In the genomic region with DNA sequence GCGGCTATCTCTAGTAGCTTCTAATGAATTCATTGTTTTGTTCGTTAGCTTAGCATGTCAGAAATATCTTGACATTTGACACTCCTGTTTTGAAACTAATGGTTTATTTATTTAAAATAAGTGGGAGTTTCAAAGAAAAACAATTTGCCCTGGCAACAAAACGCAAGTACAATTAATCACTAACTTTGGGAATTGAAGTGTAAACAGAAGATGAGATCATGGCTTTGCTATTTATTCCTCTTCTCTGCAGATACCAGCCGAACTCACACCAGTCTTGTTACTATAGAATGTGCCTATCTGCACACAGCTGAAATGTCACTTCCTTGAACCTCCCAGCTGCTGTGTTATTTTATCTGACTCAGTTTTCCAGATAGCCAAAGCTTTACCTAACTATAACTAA, we compare ENCODE assay signal across 1 cellular context.
TF ChIP-seq lines count a peak whose summit lies in the region.

No MANE protein-coding gene starts in this region.

TF ChIP-seq in HepG2, 621 proteins besides CTCF, POLR2A, EP300 and RAD21 (continued from another document and continues in another):
- TF ChIP-seq, protein P1, sequence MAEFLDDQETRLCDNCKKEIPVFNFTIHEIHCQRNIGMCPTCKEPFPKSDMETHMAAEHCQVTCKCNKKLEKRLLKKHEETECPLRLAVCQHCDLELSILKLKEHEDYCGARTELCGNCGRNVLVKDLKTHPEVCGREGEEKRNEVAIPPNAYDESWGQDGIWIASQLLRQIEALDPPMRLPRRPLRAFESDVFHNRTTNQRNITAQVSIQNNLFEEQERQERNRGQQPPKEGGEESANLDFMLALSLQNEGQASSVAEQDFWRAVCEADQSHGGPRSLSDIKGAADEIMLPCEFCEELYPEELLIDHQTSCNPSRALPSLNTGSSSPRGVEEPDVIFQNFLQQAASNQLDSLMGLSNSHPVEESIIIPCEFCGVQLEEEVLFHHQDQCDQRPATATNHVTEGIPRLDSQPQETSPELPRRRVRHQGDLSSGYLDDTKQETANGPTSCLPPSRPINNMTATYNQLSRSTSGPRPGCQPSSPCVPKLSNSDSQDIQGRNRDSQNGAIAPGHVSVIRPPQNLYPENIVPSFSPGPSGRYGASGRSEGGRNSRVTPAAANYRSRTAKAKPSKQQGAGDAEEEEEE (CRISPR knock-in tag; IDR thresholded peaks at IDR 0.05; ENCODE audit: borderline replicate concordance): no peak
- TF ChIP-seq, protein P2, sequence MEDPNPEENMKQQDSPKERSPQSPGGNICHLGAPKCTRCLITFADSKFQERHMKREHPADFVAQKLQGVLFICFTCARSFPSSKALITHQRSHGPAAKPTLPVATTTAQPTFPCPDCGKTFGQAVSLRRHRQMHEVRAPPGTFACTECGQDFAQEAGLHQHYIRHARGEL (CRISPR knock-in tag; IDR thresholded peaks at IDR 0.05): no peak
- TF ChIP-seq HCFC1 (IDR thresholded peaks at IDR 0.05; ENCODE audit: low read depth, low read length): no peak
- no peak for TF ChIP-seq ZNF331 (CRISPR knock-in tag; IDR thresholded peaks at IDR 0.05)
- TF ChIP-seq, protein P3, sequence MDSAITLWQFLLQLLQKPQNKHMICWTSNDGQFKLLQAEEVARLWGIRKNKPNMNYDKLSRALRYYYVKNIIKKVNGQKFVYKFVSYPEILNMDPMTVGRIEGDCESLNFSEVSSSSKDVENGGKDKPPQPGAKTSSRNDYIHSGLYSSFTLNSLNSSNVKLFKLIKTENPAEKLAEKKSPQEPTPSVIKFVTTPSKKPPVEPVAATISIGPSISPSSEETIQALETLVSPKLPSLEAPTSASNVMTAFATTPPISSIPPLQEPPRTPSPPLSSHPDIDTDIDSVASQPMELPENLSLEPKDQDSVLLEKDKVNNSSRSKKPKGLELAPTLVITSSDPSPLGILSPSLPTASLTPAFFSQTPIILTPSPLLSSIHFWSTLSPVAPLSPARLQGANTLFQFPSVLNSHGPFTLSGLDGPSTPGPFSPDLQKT (CRISPR knock-in tag; IDR thresholded peaks at IDR 0.05; ENCODE audit: borderline replicate concordance): no peak
- TF ChIP-seq, protein P4, sequence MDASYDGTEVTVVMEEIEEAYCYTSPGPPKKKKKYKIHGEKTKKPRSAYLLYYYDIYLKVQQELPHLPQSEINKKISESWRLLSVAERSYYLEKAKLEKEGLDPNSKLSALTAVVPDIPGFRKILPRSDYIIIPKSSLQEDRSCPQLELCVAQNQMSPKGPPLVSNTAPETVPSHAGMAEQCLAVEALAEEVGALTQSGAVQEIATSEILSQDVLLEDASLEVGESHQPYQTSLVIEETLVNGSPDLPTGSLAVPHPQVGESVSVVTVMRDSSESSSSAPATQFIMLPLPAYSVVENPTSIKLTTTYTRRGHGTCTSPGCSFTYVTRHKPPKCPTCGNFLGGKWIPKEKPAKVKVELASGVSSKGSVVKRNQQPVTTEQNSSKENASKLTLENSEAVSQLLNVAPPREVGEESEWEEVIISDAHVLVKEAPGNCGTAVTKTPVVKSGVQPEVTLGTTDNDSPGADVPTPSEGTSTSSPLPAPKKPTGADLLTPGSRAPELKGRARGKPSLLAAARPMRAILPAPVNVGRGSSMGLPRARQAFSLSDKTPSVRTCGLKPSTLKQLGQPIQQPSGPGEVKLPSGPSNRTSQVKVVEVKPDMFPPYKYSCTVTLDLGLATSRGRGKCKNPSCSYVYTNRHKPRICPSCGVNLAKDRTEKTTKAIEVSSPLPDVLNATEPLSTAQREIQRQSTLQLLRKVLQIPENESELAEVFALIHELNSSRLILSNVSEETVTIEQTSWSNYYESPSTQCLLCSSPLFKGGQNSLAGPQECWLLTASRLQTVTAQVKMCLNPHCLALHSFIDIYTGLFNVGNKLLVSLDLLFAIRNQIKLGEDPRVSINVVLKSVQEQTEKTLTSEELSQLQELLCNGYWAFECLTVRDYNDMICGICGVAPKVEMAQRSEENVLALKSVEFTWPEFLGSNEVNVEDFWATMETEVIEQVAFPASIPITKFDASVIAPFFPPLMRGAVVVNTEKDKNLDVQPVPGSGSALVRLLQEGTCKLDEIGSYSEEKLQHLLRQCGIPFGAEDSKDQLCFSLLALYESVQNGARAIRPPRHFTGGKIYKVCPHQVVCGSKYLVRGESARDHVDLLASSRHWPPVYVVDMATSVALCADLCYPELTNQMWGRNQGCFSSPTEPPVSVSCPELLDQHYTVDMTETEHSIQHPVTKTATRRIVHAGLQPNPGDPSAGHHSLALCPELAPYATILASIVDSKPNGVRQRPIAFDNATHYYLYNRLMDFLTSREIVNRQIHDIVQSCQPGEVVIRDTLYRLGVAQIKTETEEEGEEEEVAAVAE (CRISPR knock-in tag; IDR thresholded peaks at IDR 0.05; ENCODE audit: borderline replicate concordance): no peak
- no peak for TF ChIP-seq ZNF678 (CRISPR knock-in tag; IDR thresholded peaks at IDR 0.05)
- TF ChIP-seq, protein P5, sequence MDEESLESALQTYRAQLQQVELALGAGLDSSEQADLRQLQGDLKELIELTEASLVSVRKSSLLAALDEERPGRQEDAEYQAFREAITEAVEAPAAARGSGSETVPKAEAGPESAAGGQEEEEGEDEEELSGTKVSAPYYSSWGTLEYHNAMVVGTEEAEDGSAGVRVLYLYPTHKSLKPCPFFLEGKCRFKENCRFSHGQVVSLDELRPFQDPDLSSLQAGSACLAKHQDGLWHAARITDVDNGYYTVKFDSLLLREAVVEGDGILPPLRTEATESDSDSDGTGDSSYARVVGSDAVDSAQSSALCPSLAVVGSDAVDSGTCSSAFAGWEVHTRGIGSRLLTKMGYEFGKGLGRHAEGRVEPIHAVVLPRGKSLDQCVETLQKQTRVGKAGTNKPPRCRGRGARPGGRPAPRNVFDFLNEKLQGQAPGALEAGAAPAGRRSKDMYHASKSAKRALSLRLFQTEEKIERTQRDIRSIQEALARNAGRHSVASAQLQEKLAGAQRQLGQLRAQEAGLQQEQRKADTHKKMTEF (CRISPR knock-in tag; IDR thresholded peaks at IDR 0.05): peak; percentile 56
- no peak for TF ChIP-seq ZFP62 (CRISPR knock-in tag; IDR thresholded peaks at IDR 0.05)
- no peak for TF ChIP-seq NAIF1 (CRISPR knock-in tag; IDR thresholded peaks at IDR 0.05; ENCODE audit: borderline replicate concordance)
- TF ChIP-seq GPN1 (CRISPR knock-in tag; IDR thresholded peaks at IDR 0.05; ENCODE audit: borderline replicate concordance): no peak
- TF ChIP-seq RXRB (CRISPR knock-in tag; IDR thresholded peaks at IDR 0.05; ENCODE audit: borderline replicate concordance): peak; percentile 72
- TF ChIP-seq MXD4 (CRISPR knock-in tag; IDR thresholded peaks at IDR 0.05): no peak
- TF ChIP-seq U2AF1 (optimal IDR thresholded peaks at IDR 0.05; ENCODE audit: low read depth, low read length): no peak
- TF ChIP-seq ZNF850 (CRISPR knock-in tag; conservative IDR thresholded peaks at IDR 0.05): no peak
- TF ChIP-seq ELF1 (CRISPR knock-in tag; IDR thresholded peaks at IDR 0.05): no peak
- TF ChIP-seq NKX3-1 (CRISPR knock-in tag; IDR thresholded peaks at IDR 0.05): no peak
- TF ChIP-seq GTF2F1 (IDR thresholded peaks at IDR 0.05; ENCODE audit: low read length): no peak
- no peak for TF ChIP-seq GABPA (IDR thresholded peaks at IDR 0.05; ENCODE audit: low read depth, low read length)
- no peak for TF ChIP-seq GABPA (CRISPR knock-in tag; IDR thresholded peaks at IDR 0.05; ENCODE audit: low read depth)
- TF ChIP-seq, protein P6, sequence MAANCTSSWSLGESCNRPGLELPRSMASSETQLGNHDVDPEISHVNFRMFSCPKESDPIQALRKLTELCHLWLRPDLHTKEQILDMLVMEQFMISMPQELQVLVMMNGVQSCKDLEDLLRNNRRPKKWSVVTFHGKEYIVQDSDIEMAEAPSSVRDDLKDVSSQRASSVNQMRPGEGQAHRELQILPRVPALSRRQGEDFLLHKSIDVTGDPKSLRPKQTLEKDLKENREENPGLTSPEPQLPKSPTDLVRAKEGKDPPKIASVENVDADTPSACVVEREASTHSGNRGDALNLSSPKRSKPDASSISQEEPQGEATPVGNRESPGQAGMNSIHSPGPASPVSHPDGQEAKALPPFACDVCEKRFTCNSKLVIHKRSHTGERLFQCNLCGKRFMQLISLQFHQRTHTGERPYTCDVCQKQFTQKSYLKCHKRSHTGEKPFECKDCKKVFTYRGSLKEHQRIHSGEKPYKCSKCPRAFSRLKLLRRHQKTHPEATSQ (CRISPR knock-in tag; IDR thresholded peaks at IDR 0.05; ENCODE audit: borderline replicate concordance): no peak
- TF ChIP-seq ARNT2 (CRISPR knock-in tag; IDR thresholded peaks at IDR 0.05; ENCODE audit: low read depth): no peak
- TF ChIP-seq, protein P7, sequence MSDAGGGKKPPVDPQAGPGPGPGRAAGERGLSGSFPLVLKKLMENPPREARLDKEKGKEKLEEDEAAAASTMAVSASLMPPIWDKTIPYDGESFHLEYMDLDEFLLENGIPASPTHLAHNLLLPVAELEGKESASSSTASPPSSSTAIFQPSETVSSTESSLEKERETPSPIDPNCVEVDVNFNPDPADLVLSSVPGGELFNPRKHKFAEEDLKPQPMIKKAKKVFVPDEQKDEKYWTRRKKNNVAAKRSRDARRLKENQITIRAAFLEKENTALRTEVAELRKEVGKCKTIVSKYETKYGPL (CRISPR knock-in tag; IDR thresholded peaks at IDR 0.05): no peak
- TF ChIP-seq ZNF614 (CRISPR knock-in tag; IDR thresholded peaks at IDR 0.05; ENCODE audit: borderline replicate concordance): no peak
- TF ChIP-seq, protein P8, sequence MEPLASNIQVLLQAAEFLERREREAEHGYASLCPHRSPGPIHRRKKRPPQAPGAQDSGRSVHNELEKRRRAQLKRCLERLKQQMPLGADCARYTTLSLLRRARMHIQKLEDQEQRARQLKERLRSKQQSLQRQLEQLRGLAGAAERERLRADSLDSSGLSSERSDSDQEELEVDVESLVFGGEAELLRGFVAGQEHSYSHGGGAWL (CRISPR knock-in tag; IDR thresholded peaks at IDR 0.05): no peak
- peak; percentile 27; the same call in 1 of the 2 replicates for TF ChIP-seq THAP11 (CRISPR knock-in tag; IDR thresholded peaks at IDR 0.05)
- no peak for TF ChIP-seq ZNF143 (CRISPR knock-in tag; IDR thresholded peaks at IDR 0.05)
- TF ChIP-seq GATAD1 (CRISPR knock-in tag; IDR thresholded peaks at IDR 0.05): no peak
- TF ChIP-seq SMAD1 (CRISPR knock-in tag; IDR thresholded peaks at IDR 0.05; ENCODE audit: borderline replicate concordance, low read depth): no peak
- no peak for TF ChIP-seq DPF2 (CRISPR knock-in tag; IDR thresholded peaks at IDR 0.05; ENCODE audit: borderline replicate concordance, low read depth)
- TF ChIP-seq ADNP (CRISPR knock-in tag; IDR thresholded peaks at IDR 0.05): no peak
- no peak for TF ChIP-seq GZF1 (CRISPR knock-in tag; IDR thresholded peaks at IDR 0.05)
- TF ChIP-seq, protein P9, sequence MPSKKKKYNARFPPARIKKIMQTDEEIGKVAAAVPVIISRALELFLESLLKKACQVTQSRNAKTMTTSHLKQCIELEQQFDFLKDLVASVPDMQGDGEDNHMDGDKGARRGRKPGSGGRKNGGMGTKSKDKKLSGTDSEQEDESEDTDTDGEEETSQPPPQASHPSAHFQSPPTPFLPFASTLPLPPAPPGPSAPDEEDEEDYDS (CRISPR knock-in tag; IDR thresholded peaks at IDR 0.05): peak; percentile 37; the same call in 1 of the 2 replicates
- TF ChIP-seq ZBTB8A (CRISPR knock-in tag; IDR thresholded peaks at IDR 0.05; ENCODE audit: borderline replicate concordance, low read depth): no peak
- TF ChIP-seq, protein P10, sequence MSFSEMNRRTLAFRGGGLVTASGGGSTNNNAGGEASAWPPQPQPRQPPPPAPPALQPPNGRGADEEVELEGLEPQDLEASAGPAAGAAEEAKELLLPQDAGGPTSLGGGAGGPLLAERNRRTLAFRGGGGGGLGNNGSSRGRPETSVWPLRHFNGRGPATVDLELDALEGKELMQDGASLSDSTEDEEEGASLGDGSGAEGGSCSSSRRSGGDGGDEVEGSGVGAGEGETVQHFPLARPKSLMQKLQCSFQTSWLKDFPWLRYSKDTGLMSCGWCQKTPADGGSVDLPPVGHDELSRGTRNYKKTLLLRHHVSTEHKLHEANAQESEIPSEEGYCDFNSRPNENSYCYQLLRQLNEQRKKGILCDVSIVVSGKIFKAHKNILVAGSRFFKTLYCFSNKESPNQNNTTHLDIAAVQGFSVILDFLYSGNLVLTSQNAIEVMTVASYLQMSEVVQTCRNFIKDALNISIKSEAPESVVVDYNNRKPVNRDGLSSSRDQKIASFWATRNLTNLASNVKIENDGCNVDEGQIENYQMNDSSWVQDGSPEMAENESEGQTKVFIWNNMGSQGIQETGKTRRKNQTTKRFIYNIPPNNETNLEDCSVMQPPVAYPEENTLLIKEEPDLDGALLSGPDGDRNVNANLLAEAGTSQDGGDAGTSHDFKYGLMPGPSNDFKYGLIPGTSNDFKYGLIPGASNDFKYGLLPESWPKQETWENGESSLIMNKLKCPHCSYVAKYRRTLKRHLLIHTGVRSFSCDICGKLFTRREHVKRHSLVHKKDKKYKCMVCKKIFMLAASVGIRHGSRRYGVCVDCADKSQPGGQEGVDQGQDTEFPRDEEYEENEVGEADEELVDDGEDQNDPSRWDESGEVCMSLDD (CRISPR knock-in tag; IDR thresholded peaks at IDR 0.05; ENCODE audit: borderline replicate concordance): no peak
- TF ChIP-seq, protein P11, sequence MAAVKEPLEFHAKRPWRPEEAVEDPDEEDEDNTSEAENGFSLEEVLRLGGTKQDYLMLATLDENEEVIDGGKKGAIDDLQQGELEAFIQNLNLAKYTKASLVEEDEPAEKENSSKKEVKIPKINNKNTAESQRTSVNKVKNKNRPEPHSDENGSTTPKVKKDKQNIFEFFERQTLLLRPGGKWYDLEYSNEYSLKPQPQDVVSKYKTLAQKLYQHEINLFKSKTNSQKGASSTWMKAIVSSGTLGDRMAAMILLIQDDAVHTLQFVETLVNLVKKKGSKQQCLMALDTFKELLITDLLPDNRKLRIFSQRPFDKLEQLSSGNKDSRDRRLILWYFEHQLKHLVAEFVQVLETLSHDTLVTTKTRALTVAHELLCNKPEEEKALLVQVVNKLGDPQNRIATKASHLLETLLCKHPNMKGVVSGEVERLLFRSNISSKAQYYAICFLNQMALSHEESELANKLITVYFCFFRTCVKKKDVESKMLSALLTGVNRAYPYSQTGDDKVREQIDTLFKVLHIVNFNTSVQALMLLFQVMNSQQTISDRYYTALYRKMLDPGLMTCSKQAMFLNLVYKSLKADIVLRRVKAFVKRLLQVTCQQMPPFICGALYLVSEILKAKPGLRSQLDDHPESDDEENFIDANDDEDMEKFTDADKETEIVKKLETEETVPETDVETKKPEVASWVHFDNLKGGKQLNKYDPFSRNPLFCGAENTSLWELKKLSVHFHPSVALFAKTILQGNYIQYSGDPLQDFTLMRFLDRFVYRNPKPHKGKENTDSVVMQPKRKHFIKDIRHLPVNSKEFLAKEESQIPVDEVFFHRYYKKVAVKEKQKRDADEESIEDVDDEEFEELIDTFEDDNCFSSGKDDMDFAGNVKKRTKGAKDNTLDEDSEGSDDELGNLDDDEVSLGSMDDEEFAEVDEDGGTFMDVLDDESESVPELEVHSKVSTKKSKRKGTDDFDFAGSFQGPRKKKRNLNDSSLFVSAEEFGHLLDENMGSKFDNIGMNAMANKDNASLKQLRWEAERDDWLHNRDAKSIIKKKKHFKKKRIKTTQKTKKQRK (IDR thresholded peaks at IDR 0.05; ENCODE audit: low read length): no peak
- TF ChIP-seq, protein P12, sequence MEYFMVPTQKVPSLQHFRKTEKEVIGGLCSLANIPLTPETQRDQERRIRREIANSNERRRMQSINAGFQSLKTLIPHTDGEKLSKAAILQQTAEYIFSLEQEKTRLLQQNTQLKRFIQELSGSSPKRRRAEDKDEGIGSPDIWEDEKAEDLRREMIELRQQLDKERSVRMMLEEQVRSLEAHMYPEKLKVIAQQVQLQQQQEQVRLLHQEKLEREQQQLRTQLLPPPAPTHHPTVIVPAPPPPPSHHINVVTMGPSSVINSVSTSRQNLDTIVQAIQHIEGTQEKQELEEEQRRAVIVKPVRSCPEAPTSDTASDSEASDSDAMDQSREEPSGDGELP (IDR thresholded peaks at IDR 0.05; ENCODE audit: borderline replicate concordance, low read depth): peak; percentile 61
- no peak for TF ChIP-seq ZNF549 (CRISPR knock-in tag; IDR thresholded peaks at IDR 0.05)
